ENCODE assay signal across 23 cellular contexts in genomic region chr17:71302721-71303549, GRCh38.
"Had no signal": no experiment of that assay in that cellular context is flagged by ENCODE, and none has a peak within 500 bp of the region (broad histone marks: within the 10 kb centered on the region; RNA-seq: fewer than 3 reads in every experiment).

No MANE protein-coding gene starts in this region.

- DNase-seq: activated gamma-delta T cell treated with Interleukin-2 at 50 U/mL for 16 hours; activated T-cell treated with anti-CD3 and anti-CD28 coated beads, Interleukin-2, amount 50 U/mL, for 1 hour; aorta; central memory CD4-positive, alpha-beta T cell; effector memory CD4-positive, alpha-beta T cell; esophagus squamous epithelium; immature natural killer cell; kidney glomerular epithelial cell; left ventricle myocardium superior; nephron progenitor cell; right lobe of liver; small intestine; stomach; T-helper 9 cell; uterus had no signal

- H3K27me3 Mint-ChIP-seq: activated naive CD4-positive, alpha-beta T cell treated with anti-CD3 and anti-CD28 coated beads, Interleukin-2, amount 50 U/mL, for 24 hours; stimulated activated memory B cell treated with anti-CD40 and anti-IgM and Interleukin-4, amounts not matched to agents 10 μg/mL and 1 μg/mL and 100 μg/mL, for 72 hours had no signal

- H3K9me3 ChIP-seq: right lobe of liver, uterus had no signal

- H3K27ac ChIP-seq: esophagus squamous epithelium, hepatocyte, parathyroid adenoma, right lobe of liver, stomach, suprapubic skin, tibial nerve, uterus had no signal

- H3K27me3 ChIP-seq: esophagus squamous epithelium, stomach, suprapubic skin, tibial nerve, uterus had no signal

- ATAC-seq: left ventricle myocardium superior; right lobe of liver; stimulated activated memory B cell treated with anti-CD40 and anti-IgM and Interleukin-4, amounts not matched to agents 10 μg/mL and 1 μg/mL and 100 μg/mL, for 72 hours; WTC11 had no signal

- H3K4me3 Mint-ChIP-seq: activated naive CD4-positive, alpha-beta T cell treated with anti-CD3 and anti-CD28 coated beads, Interleukin-2, amount 50 U/mL, for 24 hours; brain; immature natural killer cell; nephron progenitor cell; stimulated activated memory B cell treated with anti-CD40 and anti-IgM and Interleukin-4, amounts not matched to agents 10 μg/mL and 1 μg/mL and 100 μg/mL, for 72 hours; WTC11 had no signal

- H3K36me3 Mint-ChIP-seq: activated naive CD4-positive, alpha-beta T cell treated with anti-CD3 and anti-CD28 coated beads, Interleukin-2, amount 50 U/mL, for 24 hours; brain; immature natural killer cell; stimulated activated memory B cell treated with anti-CD40 and anti-IgM and Interleukin-4, amounts not matched to agents 10 μg/mL and 1 μg/mL and 100 μg/mL, for 72 hours had no signal

- H3K4me1 Mint-ChIP-seq: activated naive CD4-positive, alpha-beta T cell treated with anti-CD3 and anti-CD28 coated beads, Interleukin-2, amount 50 U/mL, for 24 hours; brain; immature natural killer cell; nephron progenitor cell; stimulated activated memory B cell treated with anti-CD40 and anti-IgM and Interleukin-4, amounts not matched to agents 10 μg/mL and 1 μg/mL and 100 μg/mL, for 72 hours had no signal

- H3K36me3 ChIP-seq: esophagus squamous epithelium, right lobe of liver, stomach, suprapubic skin, tibial nerve, uterus had no signal

- H3K27ac Mint-ChIP-seq: activated naive CD4-positive, alpha-beta T cell treated with anti-CD3 and anti-CD28 coated beads, Interleukin-2, amount 50 U/mL, for 24 hours; brain; immature natural killer cell; nephron progenitor cell; stimulated activated memory B cell treated with anti-CD40 and anti-IgM and Interleukin-4, amounts not matched to agents 10 μg/mL and 1 μg/mL and 100 μg/mL, for 72 hours; WTC11 had no signal

- H3K4me1 ChIP-seq: esophagus squamous epithelium, parathyroid adenoma, right lobe of liver, stomach, suprapubic skin, tibial nerve, uterus had no signal

- H3K4me3 ChIP-seq: esophagus squamous epithelium, hepatocyte, right lobe of liver, stomach, suprapubic skin, tibial nerve, uterus had no signal
